7 cellular contexts compared by ENCODE assay signal in the genomic region with DNA sequence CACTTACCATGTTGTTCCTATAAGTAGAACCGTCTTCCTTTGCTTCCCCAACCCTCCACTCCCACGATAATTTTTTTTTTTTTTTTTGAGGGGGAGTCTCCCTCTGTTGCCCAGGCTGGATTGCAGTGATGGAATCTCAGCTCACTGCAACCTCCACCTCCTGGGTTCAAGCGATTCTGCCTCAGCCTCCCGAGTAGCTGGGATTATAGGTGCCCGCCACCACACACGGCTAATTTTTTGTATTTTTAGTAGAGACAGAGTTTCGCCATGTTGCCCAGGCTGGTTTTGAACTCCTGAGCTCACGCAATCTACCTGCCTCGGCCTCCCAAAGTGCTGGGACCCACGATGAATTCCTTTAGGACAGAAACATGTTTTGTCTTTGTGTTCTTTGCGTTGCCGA. TPM values are rescaled to one million over a fixed set of nuclear protein-coding genes. Genes with fewer than 3 reads are reported as not detected.
DNase-seq lines count a peak whose midpoint lies in the region; ATAC-seq and TF ChIP-seq lines count a peak whose summit lies in the region.
"Not testable (repeated sequence)": the region's sequence is repeated elsewhere in the genome, so short reads cannot be mapped to it uniquely, and the experiment has no call there.

No MANE protein-coding gene starts in this region.

- peaks cover 86% of the 10 kb centered on the region for H3K4me1 Mint-ChIP-seq in CD4-positive, alpha-beta T cell (ENCODE audit: low read depth)
- H3K4me1 Mint-ChIP-seq in T-helper 2 cell treated with Interferon-gamma antibody and Interleukin-4, amounts not matched to agents 5 μg/mL and 100 μg/mL, for 36 hours (ENCODE audit: low read depth): peaks cover 80% of the 10 kb centered on the region
- H3K4me1 Mint-ChIP-seq in activated CD4-positive, alpha-beta memory T cell treated with anti-CD3 and anti-CD28 coated beads for 36 hours (ENCODE audit: low read depth): peaks cover 86% of the 10 kb centered on the region
- peaks cover 77% of the 10 kb centered on the region for H3K4me1 Mint-ChIP-seq in activated T-helper 2 cell treated with anti-CD3 and anti-CD28 coated beads, Interferon-gamma antibody, Interleukin-2, Interleukin-4, amounts not matched to agents 10 μg/mL and 5 μg/mL and 100 μg/mL, durations not matched to agents 14 hours and 24 hours and 36 hours (ENCODE audit: low read depth)
- H3K4me1 Mint-ChIP-seq in activated naive CD8-positive, alpha-beta T cell treated with anti-CD3 and anti-CD28 coated beads, Interleukin-2, amount 50 U/mL, for 24 hours: peaks cover 94% of the 10 kb centered on the region
- H3K4me1 Mint-ChIP-seq in naive B cell: peaks cover 61 to 84% (median 84%) of the 10 kb centered on the region in 3 donors
- H3K4me1 Mint-ChIP-seq in stimulated activated memory B cell treated with anti-CD40 and anti-IgM and Interleukin-4, amounts not matched to agents 10 μg/mL and 1 μg/mL and 100 μg/mL, for 72 hours: peaks cover 83% of the 10 kb centered on the region

- DNase-seq in CD4-positive, alpha-beta T cell; T-helper 2 cell treated with Interferon-gamma antibody and Interleukin-4, amounts not matched to agents 5 μg/mL and 100 μg/mL, for 36 hours (ENCODE audit: low spot score); activated CD4-positive, alpha-beta memory T cell treated with anti-CD3 and anti-CD28 coated beads for 36 hours; activated T-helper 2 cell treated with anti-CD3 and anti-CD28 coated beads, Interferon-gamma antibody, Interleukin-2, Interleukin-4, amounts not matched to agents 10 μg/mL and 5 μg/mL and 100 μg/mL, durations not matched to agents 14 hours and 24 hours and 36 hours (ENCODE audit: low spot score); activated naive CD8-positive, alpha-beta T cell treated with anti-CD3 and anti-CD28 coated beads, Interleukin-2, amount 50 U/mL, for 24 hours; naive B cell: not testable (repeated sequence)

- CTCF ChIA-PET in CD4-positive, alpha-beta T cell (lab: Charles Lee); activated CD4-positive, alpha-beta memory T cell treated with anti-CD3 and anti-CD28 coated beads for 36 hours (lab: Charles Lee): not testable (repeated sequence)

- not testable (repeated sequence) for H3K27ac ChIP-seq in CD4-positive, alpha-beta T cell (ENCODE audit: low read depth, low read length)

- peak overlapping the region; percentile 39 for H3K27ac Mint-ChIP-seq in CD4-positive, alpha-beta T cell
- H3K27ac Mint-ChIP-seq in T-helper 2 cell treated with Interferon-gamma antibody and Interleukin-4, amounts not matched to agents 5 μg/mL and 100 μg/mL, for 36 hours: peak overlapping the region; percentile 66
- H3K27ac Mint-ChIP-seq in activated CD4-positive, alpha-beta memory T cell treated with anti-CD3 and anti-CD28 coated beads for 36 hours: peak overlapping the region; percentile 68
- peak overlapping the region; percentile 62 for H3K27ac Mint-ChIP-seq in activated T-helper 2 cell treated with anti-CD3 and anti-CD28 coated beads, Interferon-gamma antibody, Interleukin-2, Interleukin-4, amounts not matched to agents 10 μg/mL and 5 μg/mL and 100 μg/mL, durations not matched to agents 14 hours and 24 hours and 36 hours
- H3K27ac Mint-ChIP-seq in activated naive CD8-positive, alpha-beta T cell treated with anti-CD3 and anti-CD28 coated beads, Interleukin-2, amount 50 U/mL, for 24 hours: peak overlapping the region; percentile 98
- peak overlapping the region in 4 of 6 donors; percentile 20 to 85 (median 63) for H3K27ac Mint-ChIP-seq in naive B cell
- H3K27ac Mint-ChIP-seq in stimulated activated memory B cell treated with anti-CD40 and anti-IgM and Interleukin-4, amounts not matched to agents 10 μg/mL and 1 μg/mL and 100 μg/mL, for 72 hours: peak overlapping the region; percentile 62

- intact Hi-C loops in CD4-positive, alpha-beta T cell (cut with DNase I, micrococcal nuclease); activated CD4-positive, alpha-beta memory T cell treated with anti-CD3 and anti-CD28 coated beads for 36 hours (cut with micrococcal nuclease); activated T-helper 2 cell treated with anti-CD3 and anti-CD28 coated beads, Interferon-gamma antibody, Interleukin-2, Interleukin-4, amounts not matched to agents 10 μg/mL and 5 μg/mL and 100 μg/mL, durations not matched to agents 14 hours and 24 hours and 36 hours (cut with micrococcal nuclease): not testable (repeated sequence)

- H3K27me3 Mint-ChIP-seq in CD4-positive, alpha-beta T cell; T-helper 2 cell treated with Interferon-gamma antibody and Interleukin-4, amounts not matched to agents 5 μg/mL and 100 μg/mL, for 36 hours (ENCODE audit: low read depth); activated CD4-positive, alpha-beta memory T cell treated with anti-CD3 and anti-CD28 coated beads for 36 hours; activated T-helper 2 cell treated with anti-CD3 and anti-CD28 coated beads, Interferon-gamma antibody, Interleukin-2, Interleukin-4, amounts not matched to agents 10 μg/mL and 5 μg/mL and 100 μg/mL, durations not matched to agents 14 hours and 24 hours and 36 hours (ENCODE audit: low read depth); activated naive CD8-positive, alpha-beta T cell treated with anti-CD3 and anti-CD28 coated beads, Interleukin-2, amount 50 U/mL, for 24 hours; naive B cell; stimulated activated memory B cell treated with anti-CD40 and anti-IgM and Interleukin-4, amounts not matched to agents 10 μg/mL and 1 μg/mL and 100 μg/mL, for 72 hours: not testable (repeated sequence)

- H3K27me3 ChIP-seq in CD4-positive, alpha-beta T cell (ENCODE audit: control insufficient read depth, insufficient read depth, low read length): not testable (repeated sequence)

- H3K36me3 Mint-ChIP-seq in CD4-positive, alpha-beta T cell (ENCODE audit: low read depth): peaks cover 12% of the 10 kb centered on the region
- peaks cover 29% of the 10 kb centered on the region for H3K36me3 Mint-ChIP-seq in T-helper 2 cell treated with Interferon-gamma antibody and Interleukin-4, amounts not matched to agents 5 μg/mL and 100 μg/mL, for 36 hours (ENCODE audit: low read depth)
- peaks cover 13% of the 10 kb centered on the region for H3K36me3 Mint-ChIP-seq in activated CD4-positive, alpha-beta memory T cell treated with anti-CD3 and anti-CD28 coated beads for 36 hours
- H3K36me3 Mint-ChIP-seq in activated T-helper 2 cell treated with anti-CD3 and anti-CD28 coated beads, Interferon-gamma antibody, Interleukin-2, Interleukin-4, amounts not matched to agents 10 μg/mL and 5 μg/mL and 100 μg/mL, durations not matched to agents 14 hours and 24 hours and 36 hours (ENCODE audit: low read depth): peaks cover 54% of the 10 kb centered on the region
- peaks cover 49% of the 10 kb centered on the region for H3K36me3 Mint-ChIP-seq in activated naive CD8-positive, alpha-beta T cell treated with anti-CD3 and anti-CD28 coated beads, Interleukin-2, amount 50 U/mL, for 24 hours (ENCODE audit: low read depth)
- not testable (repeated sequence) for H3K36me3 Mint-ChIP-seq in naive B cell
- H3K36me3 Mint-ChIP-seq in stimulated activated memory B cell treated with anti-CD40 and anti-IgM and Interleukin-4, amounts not matched to agents 10 μg/mL and 1 μg/mL and 100 μg/mL, for 72 hours: peaks cover 27% of the 10 kb centered on the region

- H3K4me3 Mint-ChIP-seq in CD4-positive, alpha-beta T cell; activated CD4-positive, alpha-beta memory T cell treated with anti-CD3 and anti-CD28 coated beads for 36 hours; activated T-helper 2 cell treated with anti-CD3 and anti-CD28 coated beads, Interferon-gamma antibody, Interleukin-2, Interleukin-4, amounts not matched to agents 10 μg/mL and 5 μg/mL and 100 μg/mL, durations not matched to agents 14 hours and 24 hours and 36 hours (ENCODE audit: low read depth); stimulated activated memory B cell treated with anti-CD40 and anti-IgM and Interleukin-4, amounts not matched to agents 10 μg/mL and 1 μg/mL and 100 μg/mL, for 72 hours: not testable (repeated sequence)
- peak overlapping the region; percentile 34 for H3K4me3 Mint-ChIP-seq in T-helper 2 cell treated with Interferon-gamma antibody and Interleukin-4, amounts not matched to agents 5 μg/mL and 100 μg/mL, for 36 hours
- peak overlapping the region; percentile 24 for H3K4me3 Mint-ChIP-seq in activated naive CD8-positive, alpha-beta T cell treated with anti-CD3 and anti-CD28 coated beads, Interleukin-2, amount 50 U/mL, for 24 hours
- peak overlapping the region in 1 of 8 donors; percentile 18 for H3K4me3 Mint-ChIP-seq in naive B cell

- not testable (repeated sequence) for ATAC-seq in CD4-positive, alpha-beta T cell (ENCODE audit: poor library complexity); activated naive CD8-positive, alpha-beta T cell treated with anti-CD3 and anti-CD28 coated beads, Interleukin-2, amount 50 U/mL, for 24 hours; naive B cell (ENCODE audit: low read depth in 2 of 2); stimulated activated memory B cell treated with anti-CD40 and anti-IgM and Interleukin-4, amounts not matched to agents 10 μg/mL and 1 μg/mL and 100 μg/mL, for 72 hours

- not testable (repeated sequence) for TF ChIP-seq CTCF in CD4-positive, alpha-beta T cell (IDR thresholded peaks at IDR 0.05)

- H3K9me3 ChIP-seq in CD4-positive, alpha-beta T cell (ENCODE audit: control insufficient read depth, low read length): not testable (repeated sequence)

- not testable (repeated sequence) for H3K9me3 Mint-ChIP-seq in CD4-positive, alpha-beta T cell; T-helper 2 cell treated with Interferon-gamma antibody and Interleukin-4, amounts not matched to agents 5 μg/mL and 100 μg/mL, for 36 hours; activated CD4-positive, alpha-beta memory T cell treated with anti-CD3 and anti-CD28 coated beads for 36 hours; activated T-helper 2 cell treated with anti-CD3 and anti-CD28 coated beads, Interferon-gamma antibody, Interleukin-2, Interleukin-4, amounts not matched to agents 10 μg/mL and 5 μg/mL and 100 μg/mL, durations not matched to agents 14 hours and 24 hours and 36 hours; activated naive CD8-positive, alpha-beta T cell treated with anti-CD3 and anti-CD28 coated beads, Interleukin-2, amount 50 U/mL, for 24 hours; naive B cell; stimulated activated memory B cell treated with anti-CD40 and anti-IgM and Interleukin-4, amounts not matched to agents 10 μg/mL and 1 μg/mL and 100 μg/mL, for 72 hours

- POLR2A ChIA-PET in CD4-positive, alpha-beta T cell (lab: Charles Lee): interaction anchor here (7.3 kb wide), 1 partner anchor 15 kb away, joined by 98 read pairs; no protein-coding TSS in a partner anchor
- POLR2A ChIA-PET in activated CD4-positive, alpha-beta memory T cell treated with anti-CD3 and anti-CD28 coated beads for 36 hours (lab: Charles Lee): not testable (repeated sequence)

RNA-seq across cellular contexts. Expression of a gene that starts 19.4 kb away (rescaled TPM):
- 10 to 100 TPM; 74.5 to 75.2 TPM for total RNA-seq in CD4-positive, alpha-beta T cell
- 100 to 1,000 TPM; 109 to 119 TPM for total RNA-seq in activated CD4-positive, alpha-beta memory T cell treated with anti-CD3 and anti-CD28 coated beads for 36 hours
- 214 TPM in 2 replicates for total RNA-seq in activated T-helper 2 cell treated with anti-CD3 and anti-CD28 coated beads, Interferon-gamma antibody, Interleukin-2, Interleukin-4, amounts not matched to agents 10 μg/mL and 5 μg/mL and 100 μg/mL, durations not matched to agents 14 hours and 24 hours and 36 hours
- 10 to 100 TPM; 24.4 to 64.4 (median 58.6) TPM for polyA plus RNA-seq in naive B cell (ENCODE audit: low read depth in 6 of 6)

RNA-seq across cellular contexts. Expression of a gene that starts 51.5 kb away (rescaled TPM):
- total RNA-seq in CD4-positive, alpha-beta T cell: 10 to 100 TPM; 40.0 to 43.1 TPM
- 100 to 1,000 TPM; 139 to 140 TPM for total RNA-seq in activated CD4-positive, alpha-beta memory T cell treated with anti-CD3 and anti-CD28 coated beads for 36 hours
- total RNA-seq in activated T-helper 2 cell treated with anti-CD3 and anti-CD28 coated beads, Interferon-gamma antibody, Interleukin-2, Interleukin-4, amounts not matched to agents 10 μg/mL and 5 μg/mL and 100 μg/mL, durations not matched to agents 14 hours and 24 hours and 36 hours: 164 and 167 TPM in 2 replicates
- 100 to 1,000 TPM in 5 of 6 donors, 10 to 100 TPM in 1; 87.2 to 215 (median 166) TPM for polyA plus RNA-seq in naive B cell (ENCODE audit: low read depth in 6 of 6)

Comparison
In these comparisons a context has a peak if more than half of its experiments do, and no peak if none do; other contexts are left out.
1. H3K27ac Mint-ChIP-seq: peak in every context shown above with its lines; median percentile 98 in activated naive CD8-positive, alpha-beta T cell treated with anti-CD3 and anti-CD28 coated beads, Interleukin-2, amount 50 U/mL, for 24 hours; 68 in activated CD4-positive, alpha-beta memory T cell treated with anti-CD3 and anti-CD28 coated beads for 36 hours; 66 in T-helper 2 cell treated with Interferon-gamma antibody and Interleukin-4, amounts not matched to agents 5 μg/mL and 100 μg/mL, for 36 hours; 63 in naive B cell; 62 in activated T-helper 2 cell treated with anti-CD3 and anti-CD28 coated beads, Interferon-gamma antibody, Interleukin-2, Interleukin-4, amounts not matched to agents 10 μg/mL and 5 μg/mL and 100 μg/mL, durations not matched to agents 14 hours and 24 hours and 36 hours; 62 in stimulated activated memory B cell treated with anti-CD40 and anti-IgM and Interleukin-4, amounts not matched to agents 10 μg/mL and 1 μg/mL and 100 μg/mL, for 72 hours; 39 in CD4-positive, alpha-beta T cell.